In genomic region chr14:77097006-77097688, GRCh38 we compare ENCODE assay signal across 8 cellular contexts. TPM values are rescaled to one million over a fixed set of nuclear protein-coding genes. Genes with fewer than 3 reads are reported as not detected.
A peak's percentile ranks its signal among the peaks of the same experiment; 100 is the strongest.
DNase-seq lines count a peak whose midpoint lies in the region; ATAC-seq, FAIRE-seq and TF ChIP-seq lines count a peak whose summit lies in the region.

No MANE protein-coding gene starts in this region.

- no peaks in the 10 kb centered on the region for H3K36me3 ChIP-seq in KOPT-K1 (ENCODE audit: insufficient read depth, low read length)
- no peaks in the 10 kb centered on the region for H3K36me3 ChIP-seq in HepG2 (replicated peaks in 1 of 2; ENCODE audit: control insufficient read depth in 1 of 2, insufficient read depth in 2 of 2, low read length in 2 of 2)
- no peaks in the 10 kb centered on the region for H3K36me3 ChIP-seq in tibial nerve

- peak overlapping the region; percentile 82 for H3K9ac ChIP-seq in HepG2 (ENCODE audit: insufficient read depth, low read depth, low read length)

- no peak for FAIRE-seq in HepG2 (lab: Jason Lieb, UNC)

- peaks cover 29% of the 10 kb centered on the region for H3K4me1 ChIP-seq in HepG2 (ENCODE audit: insufficient read depth, low read length)
- peaks cover 0 to 58% (median 35%) of the 10 kb centered on the region in 4 donors for H3K4me1 ChIP-seq in tibial nerve

- POLR2A ChIA-PET in HepG2 (lab: Yijun Ruan, JAX): no interaction called here

- TSS peak; percentile 90 for BruUV-seq in HepG2 (replicated peaks; lab: Mats Ljungman, UMichigan)

- peak overlapping the region; percentile 76 for H2AFZ ChIP-seq in HepG2 (ENCODE audit: low read length)

- no peaks in the 10 kb centered on the region for H4K20me1 ChIP-seq in HepG2 (ENCODE audit: insufficient read depth, low read length)

- peaks cover 16% of the 10 kb centered on the region for H3K79me2 ChIP-seq in HepG2 (ENCODE audit: insufficient read depth, low read length)

- TF ChIP-seq RAD21 in HepG2 (CRISPR knock-in tag; IDR thresholded peaks at IDR 0.05): no peak

- TF ChIP-seq POLR2A in HepG2 (IDR thresholded peaks at IDR 0.05; ENCODE audit: insufficient read depth in 1 of 2, low read depth in 2 of 2, low read length in 2 of 2) (no peak), tibial nerve (IDR thresholded peaks at IDR 0.05) (no peak)

- peak overlapping the region; percentile 93 for H3K4me2 ChIP-seq in HepG2 (ENCODE audit: low read depth, low read length)

- intact Hi-C loops in HepG2 (cut with micrococcal nuclease; ENCODE audit: unreplicated experiment): loop anchor here (5.0 kb wide), 1 partner anchor 55 kb away; no protein-coding TSS in a partner anchor

- TF ChIP-seq CTCF in astrocyte of the spinal cord (IDR thresholded peaks at IDR 0.05; ENCODE audit: low read depth, low read length): no peak
- no peak for TF ChIP-seq CTCF in HepG2 (CRISPR knock-in tag; IDR thresholded peaks at IDR 0.05)
- TF ChIP-seq CTCF in tibial nerve (IDR thresholded peaks at IDR 0.05): no peak

- no peak for TF ChIP-seq EP300 in HepG2 (IDR thresholded peaks at IDR 0.05; ENCODE audit: low read depth in 2 of 2, low read length in 2 of 2)
- no peak for TF ChIP-seq EP300 in HepG2 (CRISPR knock-in tag; IDR thresholded peaks at IDR 0.05; ENCODE audit: borderline replicate concordance)
- TF ChIP-seq EP300 in tibial nerve (IDR thresholded peaks at IDR 0.05): no peak

- no peaks in the 10 kb centered on the region for H3K9me3 ChIP-seq in KOPT-K1 (ENCODE audit: insufficient read depth, low read length, poor library complexity, severe bottlenecking)
- H3K9me3 ChIP-seq in HepG2 (ENCODE audit: low read length): no peaks in the 10 kb centered on the region; the same call in 1 of the 2 replicates
- H3K9me3 ChIP-seq in tibial nerve: no peaks in the 10 kb centered on the region

- H3K27ac ChIP-seq in KOPT-K1 (ENCODE audit: low read depth, low read length, poor library complexity, severe bottlenecking) (peak overlapping the region; percentile 80), HepG2 (ENCODE audit: extremely low read length, insufficient read depth, low read length) (peak overlapping the region; percentile 88), tibial nerve (peak overlapping the region; percentile 97 to 100 (median 98))

- in situ Hi-C loops in astrocyte of the spinal cord (cut with HindIII; ENCODE audit: low sequenced_read_pairs) (no loop called here), HepG2 (cut with HindIII; ENCODE audit: extremely low pct_ligation_motif_present, low pct_unique_long_range_greater_than_20kb) (no loop called here)

- 2% methylated on average over 19 of the region's 19 CpGs for WGBS in HepG2 (ENCODE audit: low lambda C conversion rate)
- WGBS in tibial nerve, 2 donors: 2% methylated on average over 19 of the region's 19 CpGs

- CTCF ChIA-PET in HepG2 (lab: Yijun Ruan, JAX; ENCODE audit: low intra/inter-chr PET ratio, low total read pairs): no interaction called here

- peak; percentile 79 for DNase-seq in NCI-H2171 treated with DMSO at 0.1 percent for 48 hours (lab: John Stamatoyannopoulos, UW)
- no peak for DNase-seq in NCI-H2171 (lab: John Stamatoyannopoulos, UW)
- peak; percentile 45 for DNase-seq in astrocyte of the spinal cord (ENCODE audit: low read depth, low spot score)
- DNase-seq in HepG2 (ENCODE audit: low spot score): peak; percentile 17
- DNase-seq in tibial nerve (ENCODE audit: low spot score in 2 of 2): peak in 1 of 2 donors; percentile 54
- DNase-seq in hippocampal formation (lab: John Stamatoyannopoulos, UW): no peak
- DNase-seq in mesenteric fat pad (ENCODE audit: low spot score): no peak

- H3K4me3 ChIP-seq in astrocyte of the spinal cord (ENCODE audit: low read depth, low read length) (peak overlapping the region; percentile 100), HepG2 (replicated peaks in 1 of 3; ENCODE audit: insufficient read depth in 1 of 3, low read depth in 2 of 3, low read length in 3 of 3) (peak overlapping the region; percentile 70 to 92 (median 76)), tibial nerve (peak overlapping the region; percentile 47 to 95 (median 86))

- no peak for ATAC-seq in HepG2

- H3K27me3 ChIP-seq in HepG2 (ENCODE audit: control insufficient read depth in 1 of 2, insufficient read depth in 2 of 2, low read length in 2 of 2) (no peaks in the 10 kb centered on the region; a peak in 1 of 5 replicates), tibial nerve (no peaks in the 10 kb centered on the region)

TF ChIP-seq in HepG2, 621 proteins besides CTCF, POLR2A, EP300 and RAD21 (continues in another document):
- 0 out of 2 replicates have a peak, but pooled peaks have one; percentile 18 for TF ChIP-seq ZNF816 (CRISPR knock-in tag; IDR thresholded peaks at IDR 0.05; ENCODE audit: borderline replicate concordance)
- TF ChIP-seq SP140L (CRISPR knock-in tag; IDR thresholded peaks at IDR 0.05; ENCODE audit: borderline replicate concordance): no peak
- TF ChIP-seq ZNF124 (CRISPR knock-in tag; IDR thresholded peaks at IDR 0.05): no peak
- no peak for TF ChIP-seq NR2F6 (IDR thresholded peaks at IDR 0.05)
- peak; percentile 9; the same call in 1 of the 2 replicates for TF ChIP-seq NR2F6 (CRISPR knock-in tag; IDR thresholded peaks at IDR 0.05)
- no peak for TF ChIP-seq KAT2B (IDR thresholded peaks at IDR 0.05; ENCODE audit: borderline replicate concordance, low read depth, low read length)
- TF ChIP-seq, protein P1, sequence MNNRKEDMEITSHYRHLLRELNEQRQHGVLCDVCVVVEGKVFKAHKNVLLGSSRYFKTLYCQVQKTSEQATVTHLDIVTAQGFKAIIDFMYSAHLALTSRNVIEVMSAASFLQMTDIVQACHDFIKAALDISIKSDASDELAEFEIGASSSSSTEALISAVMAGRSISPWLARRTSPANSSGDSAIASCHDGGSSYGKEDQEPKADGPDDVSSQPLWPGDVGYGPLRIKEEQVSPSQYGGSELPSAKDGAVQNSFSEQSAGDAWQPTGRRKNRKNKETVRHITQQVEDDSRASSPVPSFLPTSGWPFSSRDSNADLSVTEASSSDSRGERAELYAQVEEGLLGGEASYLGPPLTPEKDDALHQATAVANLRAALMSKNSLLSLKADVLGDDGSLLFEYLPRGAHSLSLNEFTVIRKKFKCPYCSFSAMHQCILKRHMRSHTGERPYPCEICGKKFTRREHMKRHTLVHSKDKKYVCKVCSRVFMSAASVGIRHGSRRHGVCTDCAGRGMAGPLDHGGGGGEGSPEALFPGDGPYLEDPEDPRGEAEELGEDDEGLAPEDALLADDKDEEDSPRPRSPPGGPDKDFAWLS (CRISPR knock-in tag; IDR thresholded peaks at IDR 0.05; ENCODE audit: borderline replicate concordance): no peak

RNA-seq across cellular contexts. Expression of gene CIPC, which starts 0.9 kb away (rescaled TPM):
- total RNA-seq in HepG2 (2016; rRNA removed; fragmentation: Illumina TruSeq; extraction: Trizol): 13.9 and 18.4 TPM in 2 replicates
- total RNA-seq in HepG2 (2016; cell fraction: cytosol; rRNA removed; fragmentation: Illumina TruSeq; extraction: Trizol; ENCODE audit: low read depth): 1.6 and 1.7 TPM in 2 replicates
- total RNA-seq in HepG2 (2016; cell fraction: insoluble cytoplasmic fraction; rRNA removed; fragmentation: Illumina TruSeq; extraction: Trizol): 12.8 and 18.2 TPM in 2 replicates
- total RNA-seq in HepG2 (2016; cell fraction: membrane; rRNA removed; fragmentation: Illumina TruSeq; extraction: Trizol): 9.4 and 10.0 TPM in 2 replicates
- 8.0 and 10.3 TPM in 2 replicates for total RNA-seq in HepG2 (2016; cell fraction: nucleus; rRNA removed; fragmentation: Illumina TruSeq; extraction: Trizol)
- 6.0 and 7.6 TPM in 2 replicates for polyA plus RNA-seq in HepG2 (2011; rRNA removed)
- 4.8 and 5.6 TPM in 2 replicates for polyA plus RNA-seq in HepG2 (2011; cell fraction: cytosol; rRNA removed)
- polyA plus RNA-seq in HepG2 (2011; cell fraction: nucleus; rRNA removed): 3.6 and 4.9 TPM in 2 replicates
- 4.0 and 4.3 TPM in 2 replicates for polyA plus RNA-seq in HepG2 (2012)
- 0.84 and 0.93 TPM in 2 replicates for polyA plus RNA-seq in HepG2 (2016; cell fraction: cytosol; fragmentation: Illumina TruSeq; extraction: Trizol; ENCODE audit: low read depth)
- 12.4 and 12.8 TPM in 2 replicates for polyA plus RNA-seq in HepG2 (2016; cell fraction: insoluble cytoplasmic fraction; fragmentation: Illumina TruSeq; extraction: Trizol; ENCODE audit: low read depth)
- polyA plus RNA-seq in HepG2 (2016; cell fraction: membrane; fragmentation: Illumina TruSeq; extraction: Trizol; ENCODE audit: low read depth): 3.3 and 4.4 TPM in 2 replicates
- 10.3 and 11.4 TPM in 2 replicates for polyA plus RNA-seq in HepG2 (2016; cell fraction: nucleus; fragmentation: Illumina TruSeq; extraction: Trizol; ENCODE audit: insufficient read depth, low read depth)
- polyA minus RNA-seq in HepG2 (2011; rRNA and poly(A)+ RNA removed; ENCODE audit: low replicate concordance): 11.9 and 19.0 TPM in 2 replicates
- 6.0 and 6.7 TPM in 2 replicates for polyA minus RNA-seq in HepG2 (2011; cell fraction: cytosol; rRNA and poly(A)+ RNA removed)
- 5.9 and 7.2 TPM in 2 replicates for polyA minus RNA-seq in HepG2 (2011; cell fraction: nucleus; rRNA and poly(A)+ RNA removed)
- 10 to 100 TPM; 38.1 to 76.7 (median 41.5) TPM for total RNA-seq in tibial nerve
- total RNA-seq in mesenteric fat pad: 23.1 TPM

RNA-seq across cellular contexts. Expression of gene ZDHHC22, which starts 44.4 kb away (rescaled TPM):
- not detected in 2 replicates for total RNA-seq in HepG2 (2016; rRNA removed; fragmentation: Illumina TruSeq; extraction: Trizol)
- total RNA-seq in HepG2 (2016; cell fraction: cytosol; rRNA removed; fragmentation: Illumina TruSeq; extraction: Trizol; ENCODE audit: low read depth): not detected in 2 replicates
- not detected in 2 replicates for total RNA-seq in HepG2 (2016; cell fraction: insoluble cytoplasmic fraction; rRNA removed; fragmentation: Illumina TruSeq; extraction: Trizol)
- total RNA-seq in HepG2 (2016; cell fraction: membrane; rRNA removed; fragmentation: Illumina TruSeq; extraction: Trizol): not detected in 2 replicates
- not detected in 2 replicates for total RNA-seq in HepG2 (2016; cell fraction: nucleus; rRNA removed; fragmentation: Illumina TruSeq; extraction: Trizol)
- not detected in 2 replicates for polyA plus RNA-seq in HepG2 (2011; rRNA removed)
- polyA plus RNA-seq in HepG2 (2011; cell fraction: cytosol; rRNA removed): not detected in 2 replicates
- polyA plus RNA-seq in HepG2 (2011; cell fraction: nucleus; rRNA removed): not detected in 2 replicates
- 0.04 TPM in 1 of 2 replicates, not detected in the other for polyA plus RNA-seq in HepG2 (2012)
- not detected in 2 replicates for polyA plus RNA-seq in HepG2 (2016; cell fraction: cytosol; fragmentation: Illumina TruSeq; extraction: Trizol; ENCODE audit: low read depth)
- polyA plus RNA-seq in HepG2 (2016; cell fraction: insoluble cytoplasmic fraction; fragmentation: Illumina TruSeq; extraction: Trizol; ENCODE audit: low read depth): not detected in 2 replicates
- polyA plus RNA-seq in HepG2 (2016; cell fraction: membrane; fragmentation: Illumina TruSeq; extraction: Trizol; ENCODE audit: low read depth): not detected in 2 replicates
- polyA plus RNA-seq in HepG2 (2016; cell fraction: nucleus; fragmentation: Illumina TruSeq; extraction: Trizol; ENCODE audit: insufficient read depth, low read depth): not detected in 2 replicates
- not detected in 2 replicates for polyA minus RNA-seq in HepG2 (2011; rRNA and poly(A)+ RNA removed; ENCODE audit: low replicate concordance)
- not detected in 2 replicates for polyA minus RNA-seq in HepG2 (2011; cell fraction: cytosol; rRNA and poly(A)+ RNA removed)
- not detected in 2 replicates for polyA minus RNA-seq in HepG2 (2011; cell fraction: nucleus; rRNA and poly(A)+ RNA removed)
- total RNA-seq in tibial nerve: not detected
- total RNA-seq in mesenteric fat pad: not detected

Comparison
In these comparisons a context has a peak if more than half of its experiments do, and no peak if none do; other contexts are left out.
1. DNase-seq: peak in NCI-H2171 treated with DMSO at 0.1 percent for 48 hours (single experiment), astrocyte of the spinal cord (single experiment) and HepG2 (single experiment); none in NCI-H2171 (single experiment), hippocampal formation (0 of 2) and mesenteric fat pad (single experiment).
2. Peak in every context shown above with its lines, with median percentiles within 50 percentile points of each other: H3K27ac ChIP-seq and H3K4me3 ChIP-seq.